ENCODE assay signal across 8 cellular contexts in the genomic region with DNA sequence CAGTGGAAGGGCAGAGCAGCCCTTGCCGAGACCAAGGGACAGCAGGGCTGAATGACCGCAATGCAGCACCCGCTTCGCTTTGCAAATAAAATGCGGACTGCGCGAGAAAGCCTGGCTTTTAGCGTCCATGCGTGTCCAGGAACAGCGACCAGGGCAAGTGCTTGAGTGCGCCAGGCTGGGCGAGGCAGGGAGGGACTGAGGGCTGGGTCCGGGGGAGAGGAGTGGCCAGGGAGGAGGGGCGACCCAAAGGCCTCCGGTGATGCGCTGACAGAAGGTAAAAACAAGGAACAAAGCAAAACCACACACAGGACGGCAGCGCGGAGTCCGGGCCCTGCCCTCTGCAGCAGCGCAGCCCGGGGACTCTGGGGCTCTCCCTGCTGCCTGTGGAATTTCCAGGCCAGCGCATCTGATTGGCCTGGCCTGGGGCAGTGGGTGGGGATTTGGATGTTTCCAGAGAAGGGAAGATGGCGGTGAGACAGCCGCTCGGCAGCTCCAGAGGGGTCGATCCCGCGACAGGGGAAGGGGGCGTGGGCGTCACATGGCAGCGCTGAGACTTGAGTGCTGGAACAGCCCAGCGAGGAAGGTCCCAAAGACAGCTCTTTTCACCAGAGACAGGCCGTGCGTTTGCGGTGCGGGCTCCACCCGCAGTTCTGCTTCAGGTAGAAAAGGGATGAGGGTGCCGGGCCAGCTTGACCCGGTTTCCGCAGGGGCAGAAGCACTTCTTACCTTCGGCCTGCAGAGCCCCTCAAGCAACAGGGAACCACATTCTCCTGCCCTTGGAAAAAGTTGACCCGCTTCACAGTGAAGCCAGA. TPM values are rescaled to one million over a fixed set of nuclear protein-coding genes. Genes with fewer than 3 reads are reported as not detected.
DNase-seq lines count a peak whose midpoint lies in the region; ATAC-seq and TF ChIP-seq lines count a peak whose summit lies in the region.

No MANE protein-coding gene starts in this region.

- H3K4me2 ChIP-seq in smooth muscle cell, result peak overlapping the region; percentile 82

- H3K27ac Mint-ChIP-seq in central memory CD8-positive, alpha-beta T cell (ENCODE audit: low read depth), result no peak overlapping the region

- TF ChIP-seq POLR2A in NB4 (IDR thresholded peaks at IDR 0.05; ENCODE audit: extremely low read depth, insufficient read length), result no peak

- H3K27me3 ChIP-seq in smooth muscle cell (ENCODE audit: low read depth), result no peaks in the 10 kb centered on the region

- H2AFZ ChIP-seq in smooth muscle cell (ENCODE audit: low read depth), result peak overlapping the region; percentile 39

- H3K4me3 Mint-ChIP-seq in central memory CD8-positive, alpha-beta T cell, result peak overlapping the region; percentile 74

- H3K9me3 Mint-ChIP-seq in central memory CD8-positive, alpha-beta T cell, result no peaks in the 10 kb centered on the region

- H3K4me1 Mint-ChIP-seq in central memory CD8-positive, alpha-beta T cell, result peaks cover 18% of the 10 kb centered on the region

- TF ChIP-seq CTCF in NB4 (IDR thresholded peaks at IDR 0.05; ENCODE audit: low read depth, low read length) (no peak), smooth muscle cell (IDR thresholded peaks at IDR 0.05; ENCODE audit: borderline replicate concordance, insufficient read depth, poor library complexity, severe bottlenecking) (no peak)

- H3K36me3 ChIP-seq in smooth muscle cell (ENCODE audit: low read depth), result no peaks in the 10 kb centered on the region

- H3K27ac ChIP-seq in smooth muscle cell (ENCODE audit: low read depth), result no peak overlapping the region

- H3K36me3 Mint-ChIP-seq in central memory CD8-positive, alpha-beta T cell (ENCODE audit: insufficient read depth), result no peaks in the 10 kb centered on the region

- no peaks in the 10 kb centered on the region for H3F3A ChIP-seq in smooth muscle cell (ENCODE audit: low read depth)

- WGBS in smooth muscle cell (ENCODE audit: low lambda C conversion rate), result 2% methylated on average over 42 of the region's 43 CpGs

- H3K9ac ChIP-seq in smooth muscle cell (ENCODE audit: low read depth), result no peak overlapping the region

- no peaks in the 10 kb centered on the region for H3K79me2 ChIP-seq in smooth muscle cell (ENCODE audit: low read depth)

- H3K9me3 ChIP-seq in smooth muscle cell (replicated peaks; ENCODE audit: low read depth), result no peaks in the 10 kb centered on the region

- H3K4me3 ChIP-seq in NB4 (ENCODE audit: low read depth, low read length) (peak overlapping the region; percentile 59), smooth muscle cell (peak overlapping the region; percentile 67)

- H3K27me3 Mint-ChIP-seq in central memory CD8-positive, alpha-beta T cell, result peaks cover 48% of the 10 kb centered on the region

- no peaks in the 10 kb centered on the region for H4K20me1 ChIP-seq in smooth muscle cell (ENCODE audit: low read depth)

- peaks cover 12% of the 10 kb centered on the region for H3K4me1 ChIP-seq in smooth muscle cell (ENCODE audit: low read depth)

- DNase-seq in EH (ENCODE audit: low read depth) (peak; percentile 88), NB4 (ENCODE audit: low read depth) (peak; percentile 88), SW480 (ENCODE audit: low spot score) (peak; percentile 93), islet precursor cell (peak; percentile 99), smooth muscle cell (lab: John Stamatoyannopoulos, UW; ENCODE audit: unreplicated experiment) (peak; percentile 50)
- DNase-seq in central memory CD8-positive, alpha-beta T cell (ENCODE audit: low spot score in 2 of 2), result no peak

- peak; percentile 75 for ATAC-seq in GM21825 (IDR thresholded peaks at IDR 0.05; ENCODE audit: unreplicated experiment)
- ATAC-seq in central memory CD8-positive, alpha-beta T cell (replicated peaks; ENCODE audit: extremely low read depth, poor library complexity, severe bottlenecking), result peak; percentile 43
- ATAC-seq in GM19455 (IDR thresholded peaks at IDR 0.05; ENCODE audit: unreplicated experiment), result no peak

RNA-seq across cellular contexts. Expression of gene SSR1, which starts 51.8 kb away (rescaled TPM):
- 304 and 369 TPM in 2 replicates for total RNA-seq in smooth muscle cell
- polyA plus RNA-seq in smooth muscle cell, result 264 and 306 TPM in 2 replicates

Comparison
In these comparisons a context has a peak if more than half of its experiments do, and no peak if none do; other contexts are left out.
1. DNase-seq: peak in EH (single experiment), NB4 (single experiment), SW480 (single experiment), islet precursor cell (single experiment) and smooth muscle cell (single experiment); none in central memory CD8-positive, alpha-beta T cell (0 of 2).